In the genomic region with DNA sequence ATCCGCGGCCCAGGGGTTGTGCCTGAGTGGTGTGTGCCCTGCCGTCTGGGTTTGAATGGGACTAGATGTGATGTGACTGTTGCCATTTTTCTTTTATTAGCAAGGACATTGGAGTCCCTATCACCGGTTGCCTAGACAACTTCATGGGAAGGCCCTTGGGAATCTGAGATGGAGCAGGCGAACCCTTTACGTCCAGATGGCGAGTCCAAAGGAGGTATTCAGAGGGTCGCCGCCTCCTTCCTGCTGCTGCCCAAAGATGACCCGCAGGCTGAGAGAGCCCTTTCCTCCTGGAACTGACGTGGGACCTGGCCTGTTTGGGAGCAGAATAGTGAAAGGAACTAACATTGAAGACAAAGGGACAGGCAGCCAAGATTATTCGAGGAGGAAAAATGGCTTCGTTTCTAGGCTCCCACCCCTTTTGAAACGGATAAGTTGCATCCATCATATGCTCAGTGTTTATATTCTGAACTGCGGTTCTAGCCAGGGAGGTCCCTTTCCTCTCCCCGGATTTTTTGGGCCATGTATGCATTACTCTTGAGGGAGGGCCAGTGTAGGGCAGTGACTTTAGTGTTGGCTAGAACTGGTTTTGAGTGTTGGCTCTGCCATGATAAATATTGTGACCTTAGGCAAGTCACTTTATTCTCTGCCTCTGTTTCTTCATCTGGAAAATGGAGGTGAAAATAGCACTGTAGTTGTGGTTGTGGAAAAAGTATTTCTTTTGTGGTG, we compare ENCODE assay signal across 8 cellular contexts. TPM values are rescaled to one million over a fixed set of nuclear protein-coding genes. Genes with fewer than 3 reads are reported as not detected.
DNase-seq lines count a peak whose midpoint lies in the region; ATAC-seq, FAIRE-seq and TF ChIP-seq lines count a peak whose summit lies in the region.

No MANE protein-coding gene starts in this region.

- CTCF ChIA-PET in HCT116 (lab: Charles Lee) = interaction anchor here (1.2 kb wide), 1 partner anchor 16 kb away, joined by 5 read pairs; no protein-coding TSS in a partner anchor
- CTCF ChIA-PET in naive thymus-derived CD4-positive, alpha-beta T cell (lab: Charles Lee) = interaction anchor here (1.7 kb wide), 1 partner anchor 34 kb away, joined by 4 read pairs; no protein-coding TSS in a partner anchor

- H3K9me2 ChIP-seq in HCT116 (ENCODE audit: insufficient read depth) = no peaks in the 10 kb centered on the region

- BruUV-seq in HCT116 (replicated peaks; lab: Mats Ljungman, UMichigan) = TSS peak; percentile 84

- H4K20me1 ChIP-seq in HCT116 (ENCODE audit: insufficient read depth) = no peaks in the 10 kb centered on the region

- peak overlapping the region; percentile 83 for H3K4me2 ChIP-seq in HCT116 (ENCODE audit: low read length)

- no peak for TF ChIP-seq CTCF in HCT116 (IDR thresholded peaks at IDR 0.05 in 2 of 3, conservative IDR thresholded peaks at IDR 0.05 in 1 of 3; ENCODE audit: borderline replicate concordance in 1 of 3, insufficient read depth in 1 of 3, low read depth in 2 of 3, low read length in 2 of 3)

- H3K27me3 Mint-ChIP-seq in naive thymus-derived CD4-positive, alpha-beta T cell = no peaks in the 10 kb centered on the region

- intact Hi-C loops in HCT116 (cut with micrococcal nuclease) = loop anchor here (2.0 kb wide), 1 partner anchor 303 kb away; the partner anchor contains the start of gene NCOA1
- intact Hi-C loops in naive thymus-derived CD4-positive, alpha-beta T cell (cut with micrococcal nuclease) = loop anchor here (1.0 to 10.0 kb wide), 13 partner anchors 127 to 1551 kb away; partner anchors contain the start of genes ADCY3 (in 2 of the 2), ASXL2 (in 2 of the 2), DNAJC27 (in 2 of the 2) and EFR3B (in 2 of the 2)

- H3K4me1 Mint-ChIP-seq in naive thymus-derived CD4-positive, alpha-beta T cell = peaks cover 5 to 54% (median 20%) of the 10 kb centered on the region in 7 donors

- peak overlapping the region; percentile 95 to 100 (median 98) for H3K4me3 Mint-ChIP-seq in naive thymus-derived CD4-positive, alpha-beta T cell

- no peak for FAIRE-seq in frontal cortex (lab: Jason Lieb, UNC)

- peak; percentile 12 for DNase-seq in COLO829 (ENCODE audit: low spot score)
- DNase-seq in HCT116 (ENCODE audit: low read depth, low spot score) = no peak
- DNase-seq in RPMI7951 (ENCODE audit: low read depth) = peak; percentile 50
- no peak for DNase-seq in effector memory CD4-positive, alpha-beta T cell
- DNase-seq in naive thymus-derived CD4-positive, alpha-beta T cell = peak in 1 of 9 donors; percentile 25
- DNase-seq in SKM-1 (lab: John Stamatoyannopoulos, UW; ENCODE audit: unreplicated experiment) = no peak
- no peak for DNase-seq in frontal cortex (ENCODE audit: low spot score in 2 of 2)
- no peak for DNase-seq in NCI-H2107 (lab: John Stamatoyannopoulos, UW)

- peak overlapping the region; percentile 91 for H3K27ac ChIP-seq in HCT116 (ENCODE audit: low read depth, low read length)
- peak overlapping the region; percentile 96 for H3K27ac ChIP-seq in effector memory CD4-positive, alpha-beta T cell (ENCODE audit: insufficient read depth, low read length, poor library complexity, severe bottlenecking)
- peak overlapping the region; percentile 96 for H3K27ac ChIP-seq in naive thymus-derived CD4-positive, alpha-beta T cell (ENCODE audit: low read depth, low read length)

- no peaks in the 10 kb centered on the region for H3K27me3 ChIP-seq in HCT116 (ENCODE audit: insufficient read depth, low read length)
- no peaks in the 10 kb centered on the region for H3K27me3 ChIP-seq in effector memory CD4-positive, alpha-beta T cell (replicated peaks; ENCODE audit: control insufficient read depth, insufficient read depth, low read length, poor library complexity, severe bottlenecking)
- H3K27me3 ChIP-seq in naive thymus-derived CD4-positive, alpha-beta T cell (ENCODE audit: control insufficient read depth in 2 of 2, insufficient read depth in 2 of 2, low read length in 2 of 2) = no peaks in the 10 kb centered on the region

- H3K9me3 ChIP-seq in HCT116 (ENCODE audit: control insufficient read depth in 1 of 2, insufficient read depth in 1 of 2, low read depth in 1 of 2, low read length in 2 of 2) = no peaks in the 10 kb centered on the region
- H3K9me3 ChIP-seq in effector memory CD4-positive, alpha-beta T cell (ENCODE audit: control insufficient read depth, low read length) = no peaks in the 10 kb centered on the region
- no peaks in the 10 kb centered on the region for H3K9me3 ChIP-seq in naive thymus-derived CD4-positive, alpha-beta T cell (ENCODE audit: control insufficient read depth in 2 of 3, low read length in 3 of 3)

- H3K4me1 ChIP-seq in HCT116 (ENCODE audit: control insufficient read depth in 1 of 2, insufficient read depth in 2 of 2, low read length in 2 of 2) = peaks cover 12 to 34% of the 10 kb centered on the region in 2 experiments
- peaks cover 4% of the 10 kb centered on the region for H3K4me1 ChIP-seq in effector memory CD4-positive, alpha-beta T cell (ENCODE audit: control insufficient read depth, insufficient read depth, low read length, poor library complexity, severe bottlenecking)
- H3K4me1 ChIP-seq in naive thymus-derived CD4-positive, alpha-beta T cell (ENCODE audit: control insufficient read depth in 2 of 2, insufficient read depth in 2 of 2, low read length in 2 of 2) = peaks cover 6 to 10% of the 10 kb centered on the region in 2 donors

- peak overlapping the region in 8 of 9 donors; percentile 70 to 100 (median 99) for H3K27ac Mint-ChIP-seq in naive thymus-derived CD4-positive, alpha-beta T cell

- peak; percentile 14 for ATAC-seq in HCT116
- ATAC-seq in naive thymus-derived CD4-positive, alpha-beta T cell = no peak

- TF ChIP-seq RAD21 in HCT116 (IDR thresholded peaks at IDR 0.05; ENCODE audit: low read depth) = no peak

- peak overlapping the region; percentile 92 for H3K9ac ChIP-seq in HCT116 (ENCODE audit: low read length)

- H3K9me3 Mint-ChIP-seq in naive thymus-derived CD4-positive, alpha-beta T cell = peaks cover 0 to 3% (median 0%) of the 10 kb centered on the region in 11 donors

- peaks cover 0 to 24% (median 19%) of the 10 kb centered on the region in 5 donors for H3K36me3 Mint-ChIP-seq in naive thymus-derived CD4-positive, alpha-beta T cell

- RAD21 ChIA-PET in HCT116 (lab: Charles Lee; ENCODE audit: low non-redundant PET in 1 of 2, low total read pairs in 2 of 2, uncharacterized antibody in 2 of 2, unreplicated experiment in 2 of 2) = interaction anchor here in 1 of 2 experiments (1.4 kb wide), 1 partner anchor 34 kb away, joined by 3 read pairs; no protein-coding TSS in a partner anchor

- H2AFZ ChIP-seq in HCT116 (ENCODE audit: low read depth, low read length, poor library complexity, severe bottlenecking) = no peak overlapping the region

- H3K79me2 ChIP-seq in HCT116 (ENCODE audit: insufficient read depth, low read length) = peaks cover 56% of the 10 kb centered on the region

- peaks cover 0 to 22% of the 10 kb centered on the region in 2 experiments; a peak in 1 of 4 replicates for H3K36me3 ChIP-seq in HCT116 (ENCODE audit: control insufficient read depth in 1 of 2, insufficient read depth in 2 of 2, low read length in 2 of 2)
- no peaks in the 10 kb centered on the region for H3K36me3 ChIP-seq in effector memory CD4-positive, alpha-beta T cell (ENCODE audit: control insufficient read depth, insufficient read depth, low read length)
- H3K36me3 ChIP-seq in naive thymus-derived CD4-positive, alpha-beta T cell (ENCODE audit: control insufficient read depth in 2 of 3, insufficient read depth in 3 of 3, low read length in 3 of 3) = peaks cover 0 to 5% (median 0%) of the 10 kb centered on the region in 3 experiments

- TF ChIP-seq POLR2A in HCT116 (IDR thresholded peaks at IDR 0.05; ENCODE audit: borderline replicate concordance, extremely low read depth, insufficient read depth, insufficient read length) = no peak

- POLR2A ChIA-PET in HCT116 (lab: Charles Lee) = interaction anchor here (1.0 kb wide), 1 partner anchor 337 kb away, joined by 3 read pairs; no protein-coding TSS in a partner anchor
- POLR2A ChIA-PET in naive thymus-derived CD4-positive, alpha-beta T cell (lab: Charles Lee) = interaction anchor here (1.4 to 1.8 kb wide), 3 partner anchors 434 to 853 kb away, joined by 4 to 7 read pairs (median 6); partner anchors contain the start of genes ITSN2 and UBXN2A

- peak overlapping the region; percentile 59 to 97 for H3K4me3 ChIP-seq in HCT116 (replicated peaks in 1 of 2; ENCODE audit: low read depth in 1 of 2, low read length in 2 of 2)
- H3K4me3 ChIP-seq in effector memory CD4-positive, alpha-beta T cell (ENCODE audit: insufficient read depth, low read depth, low read length, poor library complexity, severe bottlenecking) = peak overlapping the region; percentile 97
- peak overlapping the region; percentile 97 for H3K4me3 ChIP-seq in naive thymus-derived CD4-positive, alpha-beta T cell (ENCODE audit: low read length)

TF ChIP-seq in HCT116, 20 proteins besides CTCF, POLR2A, EP300 and RAD21 (continues in another document):
- no peak for TF ChIP-seq TCF7L2 (IDR thresholded peaks at IDR 0.05; ENCODE audit: borderline replicate concordance, extremely low read depth, insufficient read depth, insufficient read length)
- no peak for TF ChIP-seq JUND (IDR thresholded peaks at IDR 0.05)
- TF ChIP-seq MAX (IDR thresholded peaks at IDR 0.05) = no peak
- no peak for TF ChIP-seq EZH2 (IDR thresholded peaks at IDR 0.05)

RNA-seq across cellular contexts. Expression of gene CENPO, which starts 0.7 kb away (rescaled TPM):
- total RNA-seq in HCT116 (2021; ENCODE audit: unreplicated experiment) (27.9 TPM), frontal cortex (10.6 TPM)
- polyA plus RNA-seq in HCT116 (2012) = 15.0 and 28.3 TPM in 2 replicates
- total RNA-seq in RPMI7951 (2014; rRNA removed; shearing (Covaris generic)) = 40.9 and 44.9 TPM in 2 replicates
- 10 to 100 TPM in 1 of 5 experiments, 1 to 10 TPM in 4; 3.6 to 36.6 (median 6.0) TPM for total RNA-seq in naive thymus-derived CD4-positive, alpha-beta T cell
- polyA plus RNA-seq in naive thymus-derived CD4-positive, alpha-beta T cell = 1 to 10 TPM; 1.8 to 3.8 TPM

RNA-seq across cellular contexts. Expression of gene PTRHD1, which starts 0.7 kb away (rescaled TPM):
- total RNA-seq in HCT116 (2021; ENCODE audit: unreplicated experiment) = 24.3 TPM
- 44.5 and 56.2 TPM in 2 replicates for polyA plus RNA-seq in HCT116 (2012)
- total RNA-seq in RPMI7951 (2014; rRNA removed; shearing (Covaris generic)) = 56.4 and 72.4 TPM in 2 replicates
- total RNA-seq in naive thymus-derived CD4-positive, alpha-beta T cell = 10 to 100 TPM; 14.3 to 31.5 (median 17.1) TPM
- polyA plus RNA-seq in naive thymus-derived CD4-positive, alpha-beta T cell = 10 to 100 TPM; 25.0 to 40.8 TPM
- total RNA-seq in frontal cortex = 41.2 TPM

Comparison
In these comparisons a context has a peak if more than half of its experiments do, and no peak if none do; other contexts are left out.
1. DNase-seq: peak in COLO829 (single experiment) and RPMI7951 (single experiment); none in HCT116 (single experiment), effector memory CD4-positive, alpha-beta T cell (0 of 3), SKM-1 (single experiment), frontal cortex (0 of 2) and NCI-H2107 (single experiment).
2. Peak in every context shown above with its lines, with median percentiles within 50 percentile points of each other: H3K27ac ChIP-seq and H3K4me3 ChIP-seq.